In the genomic region with DNA sequence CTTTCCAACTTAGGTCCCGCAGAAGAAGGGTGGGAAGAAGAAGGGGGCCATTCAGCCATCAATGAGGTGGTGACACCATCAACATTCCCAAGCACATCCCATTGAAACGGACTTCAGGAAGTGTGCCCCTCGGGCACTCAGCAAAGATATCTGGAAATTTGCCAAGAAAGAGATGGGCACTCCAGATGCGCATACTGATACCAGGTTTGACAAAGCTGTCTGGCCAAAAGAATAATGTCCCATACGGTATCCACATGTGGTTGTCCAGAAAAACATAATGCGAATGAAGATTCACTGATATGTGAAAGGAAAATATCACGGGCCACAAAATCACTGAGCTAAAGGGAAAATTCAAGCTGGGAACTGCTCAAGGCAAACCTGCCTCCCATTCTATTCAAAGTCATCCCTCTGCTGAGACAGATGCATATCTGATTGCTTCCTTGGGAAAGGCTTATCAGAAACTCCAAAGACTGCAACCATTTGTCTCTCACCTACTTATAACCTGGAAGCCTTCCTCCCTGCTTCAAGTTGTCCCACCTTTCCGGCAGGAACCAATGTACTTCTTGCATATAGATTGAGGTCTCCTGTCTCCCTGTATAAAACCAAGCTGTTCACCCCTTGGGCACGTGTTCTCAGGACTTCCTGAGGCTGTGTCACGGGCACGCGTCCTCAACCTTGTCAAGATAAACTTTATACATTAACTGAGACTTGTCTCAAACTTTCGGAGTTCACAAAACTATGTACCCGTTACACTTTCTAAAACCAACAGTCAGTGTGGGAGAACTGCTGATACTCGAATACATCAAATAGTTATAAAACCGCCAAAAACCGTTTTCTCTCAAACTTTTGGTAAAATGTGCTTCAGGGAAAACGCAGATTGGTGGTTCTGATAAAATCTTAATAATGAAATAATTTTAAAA, we compare ENCODE assay signal across 8 cellular contexts. TPM values are rescaled to one million over a fixed set of nuclear protein-coding genes. Genes with fewer than 3 reads are reported as not detected.
A peak's percentile ranks its signal among the peaks of the same experiment; 100 is the strongest.
DNase-seq lines count a peak whose midpoint lies in the region; ATAC-seq lines count a peak whose summit lies in the region.

No MANE protein-coding gene starts in this region.

- H3K9me3 Mint-ChIP-seq in activated naive CD8-positive, alpha-beta T cell treated with anti-CD3 and anti-CD28 coated beads, Interleukin-2, amount 50 U/mL, for 24 hours: no peaks in the 10 kb centered on the region

- ATAC-seq in activated naive CD8-positive, alpha-beta T cell treated with anti-CD3 and anti-CD28 coated beads, Interleukin-2, amount 50 U/mL, for 24 hours: no peak
- no peak for ATAC-seq in HG03432 (IDR thresholded peaks at IDR 0.05; ENCODE audit: unreplicated experiment)

- peak overlapping the region; percentile 86 for H3K4me3 Mint-ChIP-seq in activated naive CD8-positive, alpha-beta T cell treated with anti-CD3 and anti-CD28 coated beads, Interleukin-2, amount 50 U/mL, for 24 hours

- peak overlapping the region; percentile 94 for H3K27ac Mint-ChIP-seq in activated naive CD8-positive, alpha-beta T cell treated with anti-CD3 and anti-CD28 coated beads, Interleukin-2, amount 50 U/mL, for 24 hours

- H3K36me3 Mint-ChIP-seq in activated naive CD8-positive, alpha-beta T cell treated with anti-CD3 and anti-CD28 coated beads, Interleukin-2, amount 50 U/mL, for 24 hours (ENCODE audit: low read depth): peaks cover 24% of the 10 kb centered on the region

- DNase-seq in stimulated activated CD4-positive, alpha-beta T cell treated with anti-CD3 and anti-CD28 coated beads, Interleukin-4, amount 100 ng/mL, for 24 hours: peak; percentile 11
- DNase-seq in stimulated activated CD4-positive, alpha-beta T cell treated with anti-CD3 and anti-CD28 coated beads, Interleukin-12 subunit alpha, Interleukin-12 subunit beta, amount 100 ng/mL, for 4 hours: no peak
- no peak for DNase-seq in activated naive CD8-positive, alpha-beta T cell treated with anti-CD3 and anti-CD28 coated beads, Interleukin-2, amount 50 U/mL, for 24 hours
- DNase-seq in lung microvascular endothelial cell (ENCODE audit: low read depth in 2 of 2) (peak; percentile 8 to 26), GDM1 (lab: John Stamatoyannopoulos, UW) (no peak), NCI-H226 (no peak), retina (no peak)

- H3K27me3 Mint-ChIP-seq in activated naive CD8-positive, alpha-beta T cell treated with anti-CD3 and anti-CD28 coated beads, Interleukin-2, amount 50 U/mL, for 24 hours: peaks cover 2% of the 10 kb centered on the region

- H3K4me1 Mint-ChIP-seq in activated naive CD8-positive, alpha-beta T cell treated with anti-CD3 and anti-CD28 coated beads, Interleukin-2, amount 50 U/mL, for 24 hours: peaks cover 64% of the 10 kb centered on the region

RNA-seq across cellular contexts. Expression of a gene that starts 1.3 kb away (rescaled TPM):
- 4.6 and 5.2 TPM in 2 replicates for total RNA-seq in lung microvascular endothelial cell

Comparison
In these comparisons a context has a peak if more than half of its experiments do, and no peak if none do; other contexts are left out.
1. DNase-seq: peak in stimulated activated CD4-positive, alpha-beta T cell treated with anti-CD3 and anti-CD28 coated beads, Interleukin-4, amount 100 ng/mL, for 24 hours (single experiment) and lung microvascular endothelial cell (2 of 2); none in stimulated activated CD4-positive, alpha-beta T cell treated with anti-CD3 and anti-CD28 coated beads, Interleukin-12 subunit alpha, Interleukin-12 subunit beta, amount 100 ng/mL, for 4 hours (single experiment), activated naive CD8-positive, alpha-beta T cell treated with anti-CD3 and anti-CD28 coated beads, Interleukin-2, amount 50 U/mL, for 24 hours (single experiment), GDM1 (single experiment), NCI-H226 (single experiment) and retina (single experiment).